In genomic region chr14:38225946-38226345, GRCh38 we compare ENCODE assay signal across 28 cellular contexts. TPM values are rescaled to one million over a fixed set of nuclear protein-coding genes. Genes with fewer than 3 reads are reported as not detected.
"Had no signal": no experiment of that assay in that cellular context is flagged by ENCODE, and none has a peak within 500 bp of the region (broad histone marks: within the 10 kb centered on the region; RNA-seq: fewer than 3 reads in every experiment).

No MANE protein-coding gene starts in this region.

- H3K27me3 ChIP-seq: brain microvascular endothelial cell, dorsolateral prefrontal cortex had no signal

- H3K4me3 ChIP-seq: coronary artery, dorsolateral prefrontal cortex had no signal

- FAIRE-seq: astrocyte, bronchial epithelial cell, frontal cortex had no signal

- H3K36me3 ChIP-seq: brain microvascular endothelial cell, WERI-Rb-1 had no signal

- ATAC-seq: activated CD4-positive, CD25-positive, alpha-beta regulatory T cell treated with anti-CD3 and anti-CD28 coated beads, Interleukin-2, amount 50 U/mL, for 24 hours; activated CD8-positive, alpha-beta T cell treated with anti-CD3 and anti-CD28 coated beads for 36 hours; activated T-cell treated with anti-CD3 and anti-CD28 coated beads, Interleukin-2, amount 50 U/mL, for 4 hours; activated T-helper 17 cell treated with anti-CD3 and anti-CD28 coated beads, Interleukin-2, amount 50 U/mL, for 72 hours; esophagus mucosa had no signal

- H3K27ac ChIP-seq: brain microvascular endothelial cell, coronary artery, dorsolateral prefrontal cortex, WERI-Rb-1 had no signal

- DNase-seq: activated B cell treated with CpG ODN at 0.5 μM for 24 hours; activated CD4-positive, alpha-beta T cell treated with anti-CD3 and anti-CD28 coated beads for 48 hours; activated CD4-positive, alpha-beta T cell treated with anti-CD3 and anti-CD28 coated beads, Interleukin-2, amount 50 U/mL, for 1 hour; activated CD4-positive, alpha-beta T cell treated with anti-CD3 and anti-CD28 coated beads, Interleukin-2, amount 50 U/mL, for 48 hours; activated CD8-positive, alpha-beta memory T cell treated with anti-CD3 and anti-CD28 coated beads for 24 hours; activated CD8-positive, alpha-beta T cell treated with anti-CD3 and anti-CD28 coated beads for 36 hours; activated effector memory CD4-positive, alpha-beta T cell treated with Interleukin-2 at 50 U/mL for 16 hours; activated gamma-delta T cell treated with Interleukin-2 at 50 U/mL for 16 hours; activated naive CD4-positive, alpha-beta T cell treated with anti-CD3 and anti-CD28 coated beads, Interleukin-2, amount 50 U/mL, for 16 hours; activated naive CD4-positive, alpha-beta T cell treated with Interleukin-2 at 50 U/mL for 16 hours; activated T-cell treated with anti-CD3 and anti-CD28 coated beads, Interleukin-2, amount 50 U/mL, for 4 hours; amniotic stem cell; anterior cingulate cortex; brain microvascular endothelial cell; dorsolateral prefrontal cortex; effector memory CD4-positive, alpha-beta T cell; endodermal cell; head of caudate nucleus; T1000; WERI-Rb-1 had no signal

RNA-seq across cellular contexts. Expression of gene SSTR1, which starts 18.2 kb away (rescaled TPM):
- total RNA-seq: activated B cell treated with CpG ODN at 0.5 μM for 24 hours; activated CD8-positive, alpha-beta T cell treated with anti-CD3 and anti-CD28 coated beads for 36 hours; activated T-cell treated with anti-CD3 and anti-CD28 coated beads, Interleukin-2, amount 50 U/mL, for 4 hours; activated T-helper 17 cell treated with anti-CD3 and anti-CD28 coated beads, Interleukin-2, amount 50 U/mL, for 72 hours; astrocyte had no signal

RNA-seq across cellular contexts. Expression of gene CLEC14A, which starts 29.9 kb away (rescaled TPM):
- total RNA-seq: activated B cell treated with CpG ODN at 0.5 μM for 24 hours; activated CD8-positive, alpha-beta T cell treated with anti-CD3 and anti-CD28 coated beads for 36 hours; activated T-helper 17 cell treated with anti-CD3 and anti-CD28 coated beads, Interleukin-2, amount 50 U/mL, for 72 hours; astrocyte; bronchial epithelial cell; epithelial cell of proximal tubule had no signal
